Comparison of ENCODE assay signal across 22 cellular contexts in the genomic region with DNA sequence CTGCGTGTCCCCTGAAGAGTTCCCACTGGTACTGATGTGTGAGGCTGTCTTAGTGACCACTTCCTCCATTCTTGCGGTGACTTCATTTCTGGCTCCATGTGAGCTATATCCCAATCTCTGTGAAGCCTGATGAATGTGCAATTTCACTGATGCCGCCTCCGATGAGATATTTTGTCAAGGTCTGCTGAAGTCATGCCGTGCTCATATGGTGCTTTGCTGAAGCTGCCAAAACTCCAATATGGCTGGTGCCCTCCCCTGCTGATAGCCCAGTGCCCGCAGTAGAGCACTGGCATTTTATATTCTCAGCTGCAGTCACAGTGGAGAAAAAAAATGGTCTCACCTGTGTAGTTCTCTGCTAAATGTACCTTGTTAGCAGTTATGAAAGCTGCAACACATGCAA.
"Had no signal": no experiment of that assay in that cellular context is flagged by ENCODE, and none has a peak within 500 bp of the region (broad histone marks: within the 10 kb centered on the region; RNA-seq: fewer than 3 reads in every experiment).

No MANE protein-coding gene starts in this region.

- DNase-seq: hypothalamus; immature natural killer cell; kidney; left ventricle myocardium inferior; midbrain; mucosa of descending colon; naive thymus-derived CD4-positive, alpha-beta T cell; ovary; posterior cingulate gyrus; retina; right cardiac atrium; stimulated activated CD4-positive, alpha-beta T cell treated with anti-CD3 and anti-CD28 coated beads, Interleukin-12 subunit alpha, Interleukin-12 subunit beta, amount 100 ng/mL, for 4 hours; stimulated activated CD4-positive, alpha-beta T cell treated with anti-CD3 and anti-CD28 coated beads, Interleukin-15, amount 100 ng/mL, for 24 hours; stimulated activated CD4-positive, alpha-beta T cell treated with anti-CD3 and anti-CD28 coated beads, Interleukin-2, amount 100 ng/mL, for 24 hours; stimulated activated CD4-positive, alpha-beta T cell treated with anti-CD3 and anti-CD28 coated beads, Interleukin-4, amount 100 ng/mL, for 1 hour; stimulated activated naive B cell treated with anti-CD40 and anti-IgM and Interleukin-4, amounts not matched to agents 10 μg/mL and 1 μg/mL and 100 μg/mL, for 72 hours; stimulated activated naive CD8-positive, alpha-beta T cell treated with anti-CD3 and anti-CD28 coated beads, Interleukin-15, Interleukin-2, amounts not matched to agents 100 U/mL and 50 U/mL, for 24 hours; stomach; testis; thyroid gland; transverse colon; upper lobe of left lung had no signal
